ENCODE assay signal across 15 cellular contexts in the genomic region with DNA sequence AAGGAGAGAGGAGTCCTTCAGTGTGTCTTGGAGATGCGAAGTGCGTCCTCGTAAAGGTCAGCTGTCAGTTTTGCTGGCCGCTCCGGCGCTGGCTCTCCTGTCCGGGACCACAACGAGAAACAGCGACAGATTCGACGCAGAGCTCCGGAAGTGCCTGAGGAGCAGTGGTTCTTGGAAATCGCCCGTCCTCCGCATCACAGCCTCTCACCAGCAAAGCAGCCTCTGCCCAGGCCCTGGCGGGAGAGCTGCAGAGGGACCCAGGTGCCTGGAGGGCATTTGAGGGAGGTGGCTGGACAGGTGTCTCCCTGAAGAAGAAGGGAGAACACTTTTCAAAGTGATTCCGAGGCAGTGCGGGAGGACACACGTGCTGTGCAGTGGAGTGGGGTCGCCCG.
"Had no signal": no experiment of that assay in that cellular context is flagged by ENCODE, and none has a peak within 500 bp of the region (broad histone marks: within the 10 kb centered on the region; RNA-seq: fewer than 3 reads in every experiment).

No MANE protein-coding gene starts in this region.

- H3K27me3 ChIP-seq: heart left ventricle, ovary, tibial artery, upper lobe of left lung, vagina had no signal

- H3K4me3 ChIP-seq: heart left ventricle, mucosa of descending colon, ovary, skin epidermis, tibial artery, upper lobe of left lung, vagina had no signal

- H3K9me3 ChIP-seq: heart left ventricle, mucosa of descending colon, ovary, tibial artery, upper lobe of left lung, vagina had no signal

- DNase-seq: effector memory CD4-positive, alpha-beta T cell; heart left ventricle; hippocampal formation; kidney glomerular epithelial cell; mammary epithelial cell; mucosa of descending colon; natural killer cell; nucleus accumbens; ovary; tibial artery had no signal

- H3K4me1 ChIP-seq: upper lobe of left lung, vagina had no signal

- H3K36me3 ChIP-seq: ovary had no signal

- ATAC-seq: esophagus mucosa, heart left ventricle, mucosa of descending colon, natural killer cell, sciatic nerve had no signal

- H3K27ac ChIP-seq: ovary, skin epidermis, tibial artery, upper lobe of left lung, vagina had no signal
